12 cellular contexts compared by ENCODE assay signal in the genomic region with DNA sequence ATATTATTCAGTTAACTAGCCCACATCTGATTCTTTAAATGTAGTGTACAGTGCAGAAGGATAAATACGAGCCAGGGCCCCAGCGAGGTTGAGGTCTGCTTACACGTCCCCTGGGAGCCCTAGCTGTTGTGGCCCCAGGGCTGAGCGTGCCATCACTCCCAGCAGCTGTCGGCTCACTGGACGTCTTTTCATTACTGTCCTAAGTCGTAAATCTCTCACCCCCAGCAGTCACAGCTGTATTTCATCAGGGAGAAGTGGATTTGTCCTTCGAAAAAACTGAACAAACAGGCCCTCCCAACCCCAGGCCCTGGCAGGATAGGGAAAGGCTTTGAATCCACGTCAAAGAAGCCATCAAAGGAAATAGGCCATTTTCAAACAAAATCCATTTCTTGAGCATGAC.
DNase-seq lines count a peak whose midpoint lies in the region; ATAC-seq and TF ChIP-seq lines count a peak whose summit lies in the region.
"Had no signal": no experiment of that assay in that cellular context is flagged by ENCODE, and none has a peak within 500 bp of the region (broad histone marks: within the 10 kb centered on the region; RNA-seq: fewer than 3 reads in every experiment).

No MANE protein-coding gene starts in this region.

- no peaks in the 10 kb centered on the region for H3K27me3 ChIP-seq in upper lobe of right lung

- intact Hi-C loops in upper lobe of right lung (cut with DNase I), result no loop called here

- H3K36me3 ChIP-seq in upper lobe of right lung, result no peaks in the 10 kb centered on the region

- H3K4me3 ChIP-seq in fibroblast of villous mesenchyme (ENCODE audit: low read depth, low read length) (no peak overlapping the region), upper lobe of right lung (no peak overlapping the region)

- H3K9me3 ChIP-seq in upper lobe of right lung, result no peaks in the 10 kb centered on the region

- peak; percentile 26 to 52 for DNase-seq in SHP77 (lab: John Stamatoyannopoulos, UW)
- DNase-seq in SHP77 treated with DMSO at 0.1 percent for 48 hours (lab: John Stamatoyannopoulos, UW), result no peak
- DNase-seq in NCI-H510A treated with DMSO at 0.1 percent for 48 hours (lab: John Stamatoyannopoulos, UW), result peak; percentile 11
- peak; percentile 43 for DNase-seq in fibroblast of villous mesenchyme (ENCODE audit: low read depth)
- no peak for DNase-seq in upper lobe of right lung
- no peak for DNase-seq in kidney tubule cell (ENCODE audit: low spot score)
- no peak for DNase-seq in NCI-H446 treated with DMSO at 0.1 percent for 48 hours (lab: John Stamatoyannopoulos, UW)
- DNase-seq in effector CD8-positive, alpha-beta T cell (lab: John Stamatoyannopoulos, UW), result no peak
- DNase-seq: activated CD8-positive, alpha-beta memory T cell treated with anti-CD3 and anti-CD28 coated beads for 24 hours; cortex of kidney; head of caudate nucleus had no signal

- peaks cover 2% of the 10 kb centered on the region for H3K4me1 ChIP-seq in upper lobe of right lung

- no peak overlapping the region for H3K27ac ChIP-seq in upper lobe of right lung

- no peak for TF ChIP-seq CTCF in fibroblast of villous mesenchyme (IDR thresholded peaks at IDR 0.05; ENCODE audit: insufficient read depth, low read depth, low read length)
- no peak for TF ChIP-seq CTCF in upper lobe of right lung (IDR thresholded peaks at IDR 0.05)

- peak; percentile 33 for ATAC-seq in upper lobe of right lung
- ATAC-seq: HepG2 had no signal

Comparison
In these comparisons a context has a peak if more than half of its experiments do, and no peak if none do; other contexts are left out.
1. DNase-seq: peak in SHP77 (2 of 2), NCI-H510A treated with DMSO at 0.1 percent for 48 hours (single experiment) and fibroblast of villous mesenchyme (single experiment); none in SHP77 treated with DMSO at 0.1 percent for 48 hours (single experiment), upper lobe of right lung (single experiment), kidney tubule cell (single experiment), NCI-H446 treated with DMSO at 0.1 percent for 48 hours (single experiment) and effector CD8-positive, alpha-beta T cell (single experiment).